In the genomic region with DNA sequence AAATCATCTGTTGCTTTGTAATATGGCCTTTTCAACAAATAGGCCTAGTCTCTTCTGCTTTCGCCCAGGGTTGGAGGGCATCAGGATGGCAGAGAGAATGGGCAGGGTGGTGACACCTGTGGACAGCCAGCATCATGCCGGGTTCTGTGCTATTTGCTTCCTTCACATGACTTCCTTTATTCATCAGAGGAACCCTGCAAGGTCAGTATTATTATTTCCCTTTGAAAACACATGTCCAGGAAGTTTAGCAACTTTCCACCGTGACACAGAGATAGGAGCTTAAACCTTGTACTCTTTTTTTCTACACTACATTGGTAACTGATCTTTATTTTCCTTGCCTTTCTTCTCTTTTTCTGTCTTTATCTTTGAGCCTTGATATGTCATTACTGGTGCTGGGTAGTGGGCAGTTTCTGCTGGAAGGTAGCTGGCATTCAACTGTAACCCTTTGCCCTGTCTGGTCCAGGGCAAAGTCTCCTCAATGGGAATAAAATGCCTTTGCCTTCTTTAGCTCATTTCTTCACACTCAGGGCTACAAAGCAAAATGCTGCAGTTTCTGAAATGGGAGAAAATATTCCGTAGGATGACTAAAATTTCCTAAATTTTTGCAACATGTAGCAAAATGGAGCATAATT, we compare ENCODE assay signal across 1 cellular context.
TF ChIP-seq lines count a peak whose summit lies in the region.

No MANE protein-coding gene starts in this region.

TF ChIP-seq in HepG2, 621 proteins besides CTCF, POLR2A, EP300 and RAD21 (continued from another document and continues in another):
- TF ChIP-seq, protein P1, sequence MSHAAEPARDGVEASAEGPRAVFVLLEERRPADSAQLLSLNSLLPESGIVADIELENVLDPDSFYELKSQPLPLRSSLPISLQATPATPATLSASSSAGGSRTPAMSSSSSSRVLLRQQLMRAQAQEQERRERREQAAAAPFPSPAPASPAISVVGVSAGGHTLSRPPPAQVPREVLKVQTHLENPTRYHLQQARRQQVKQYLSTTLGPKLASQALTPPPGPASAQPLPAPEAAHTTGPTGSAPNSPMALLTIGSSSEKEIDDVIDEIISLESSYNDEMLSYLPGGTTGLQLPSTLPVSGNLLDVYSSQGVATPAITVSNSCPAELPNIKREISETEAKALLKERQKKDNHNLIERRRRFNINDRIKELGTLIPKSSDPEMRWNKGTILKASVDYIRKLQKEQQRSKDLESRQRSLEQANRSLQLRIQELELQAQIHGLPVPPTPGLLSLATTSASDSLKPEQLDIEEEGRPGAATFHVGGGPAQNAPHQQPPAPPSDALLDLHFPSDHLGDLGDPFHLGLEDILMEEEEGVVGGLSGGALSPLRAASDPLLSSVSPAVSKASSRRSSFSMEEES (CRISPR knock-in tag; IDR thresholded peaks at IDR 0.05): peak; percentile 97
- no peak for TF ChIP-seq POGK (CRISPR knock-in tag; conservative IDR thresholded peaks at IDR 0.05)
- TF ChIP-seq TEAD3 (CRISPR knock-in tag; optimal IDR thresholded peaks at IDR 0.05; ENCODE audit: borderline replicate concordance): no peak
- TF ChIP-seq BHLHE40 (IDR thresholded peaks at IDR 0.05; ENCODE audit: low read length): peak; percentile 20; the same call in 1 of the 2 replicates
- no peak for TF ChIP-seq IKZF1 (IDR thresholded peaks at IDR 0.05)
- no peak for TF ChIP-seq XRCC5 (optimal IDR thresholded peaks at IDR 0.05; ENCODE audit: low read length)
- TF ChIP-seq ZBTB20 (CRISPR knock-in tag; IDR thresholded peaks at IDR 0.05; ENCODE audit: borderline replicate concordance, low read depth): no peak
- TF ChIP-seq PCBP1 (IDR thresholded peaks at IDR 0.05; ENCODE audit: borderline replicate concordance, low read depth, low read length): no peak
- peak; percentile 36; the same call in 1 of the 2 replicates for TF ChIP-seq SKIL (CRISPR knock-in tag; IDR thresholded peaks at IDR 0.05; ENCODE audit: borderline replicate concordance)
- peak; percentile 48; the same call in 1 of the 2 replicates for TF ChIP-seq MYPOP (CRISPR knock-in tag; IDR thresholded peaks at IDR 0.05)
- TF ChIP-seq MBD4 (IDR thresholded peaks at IDR 0.05; ENCODE audit: borderline replicate concordance, low read length): no peak
- TF ChIP-seq XBP1 (CRISPR knock-in tag; IDR thresholded peaks at IDR 0.05): no peak
- TF ChIP-seq NR2F2 (IDR thresholded peaks at IDR 0.05; ENCODE audit: borderline replicate concordance, low read depth): peak; percentile 65; the same call in 1 of the 2 replicates
- 0 out of 2 replicates have a peak, but pooled peaks have one; percentile 27 for TF ChIP-seq ZBTB44 (CRISPR knock-in tag; IDR thresholded peaks at IDR 0.05)
- TF ChIP-seq ZBTB4 (CRISPR knock-in tag; IDR thresholded peaks at IDR 0.05; ENCODE audit: borderline replicate concordance): no peak
- no peak for TF ChIP-seq ZNF891 (CRISPR knock-in tag; IDR thresholded peaks at IDR 0.05)
- peak; percentile 86 for TF ChIP-seq MED8 (CRISPR knock-in tag; IDR thresholded peaks at IDR 0.05; ENCODE audit: insufficient replicate concordance)
- TF ChIP-seq ZNF574 (CRISPR knock-in tag; IDR thresholded peaks at IDR 0.05): no peak
- TF ChIP-seq GABPB1 (CRISPR knock-in tag; IDR thresholded peaks at IDR 0.05): 0 out of 2 replicates have a peak, but pooled peaks have one; percentile 5
- no peak for TF ChIP-seq POLR2AphosphoS2 (IDR thresholded peaks at IDR 0.05; ENCODE audit: low read depth, low read length)
- peak; percentile 62 for TF ChIP-seq HNF1B (CRISPR knock-in tag; IDR thresholded peaks at IDR 0.05)
- no peak for TF ChIP-seq ZNF782 (CRISPR knock-in tag; IDR thresholded peaks at IDR 0.05; ENCODE audit: borderline replicate concordance)
- TF ChIP-seq, protein P2, sequence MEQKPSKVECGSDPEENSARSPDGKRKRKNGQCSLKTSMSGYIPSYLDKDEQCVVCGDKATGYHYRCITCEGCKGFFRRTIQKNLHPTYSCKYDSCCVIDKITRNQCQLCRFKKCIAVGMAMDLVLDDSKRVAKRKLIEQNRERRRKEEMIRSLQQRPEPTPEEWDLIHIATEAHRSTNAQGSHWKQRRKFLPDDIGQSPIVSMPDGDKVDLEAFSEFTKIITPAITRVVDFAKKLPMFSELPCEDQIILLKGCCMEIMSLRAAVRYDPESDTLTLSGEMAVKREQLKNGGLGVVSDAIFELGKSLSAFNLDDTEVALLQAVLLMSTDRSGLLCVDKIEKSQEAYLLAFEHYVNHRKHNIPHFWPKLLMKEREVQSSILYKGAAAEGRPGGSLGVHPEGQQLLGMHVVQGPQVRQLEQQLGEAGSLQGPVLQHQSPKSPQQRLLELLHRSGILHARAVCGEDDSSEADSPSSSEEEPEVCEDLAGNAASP (CRISPR knock-in tag; IDR thresholded peaks at IDR 0.05; ENCODE audit: borderline replicate concordance): no peak; the same call in 1 of the 2 replicates
- no peak for TF ChIP-seq DNMT3B (CRISPR knock-in tag; conservative IDR thresholded peaks at IDR 0.05)
- TF ChIP-seq, protein P3, sequence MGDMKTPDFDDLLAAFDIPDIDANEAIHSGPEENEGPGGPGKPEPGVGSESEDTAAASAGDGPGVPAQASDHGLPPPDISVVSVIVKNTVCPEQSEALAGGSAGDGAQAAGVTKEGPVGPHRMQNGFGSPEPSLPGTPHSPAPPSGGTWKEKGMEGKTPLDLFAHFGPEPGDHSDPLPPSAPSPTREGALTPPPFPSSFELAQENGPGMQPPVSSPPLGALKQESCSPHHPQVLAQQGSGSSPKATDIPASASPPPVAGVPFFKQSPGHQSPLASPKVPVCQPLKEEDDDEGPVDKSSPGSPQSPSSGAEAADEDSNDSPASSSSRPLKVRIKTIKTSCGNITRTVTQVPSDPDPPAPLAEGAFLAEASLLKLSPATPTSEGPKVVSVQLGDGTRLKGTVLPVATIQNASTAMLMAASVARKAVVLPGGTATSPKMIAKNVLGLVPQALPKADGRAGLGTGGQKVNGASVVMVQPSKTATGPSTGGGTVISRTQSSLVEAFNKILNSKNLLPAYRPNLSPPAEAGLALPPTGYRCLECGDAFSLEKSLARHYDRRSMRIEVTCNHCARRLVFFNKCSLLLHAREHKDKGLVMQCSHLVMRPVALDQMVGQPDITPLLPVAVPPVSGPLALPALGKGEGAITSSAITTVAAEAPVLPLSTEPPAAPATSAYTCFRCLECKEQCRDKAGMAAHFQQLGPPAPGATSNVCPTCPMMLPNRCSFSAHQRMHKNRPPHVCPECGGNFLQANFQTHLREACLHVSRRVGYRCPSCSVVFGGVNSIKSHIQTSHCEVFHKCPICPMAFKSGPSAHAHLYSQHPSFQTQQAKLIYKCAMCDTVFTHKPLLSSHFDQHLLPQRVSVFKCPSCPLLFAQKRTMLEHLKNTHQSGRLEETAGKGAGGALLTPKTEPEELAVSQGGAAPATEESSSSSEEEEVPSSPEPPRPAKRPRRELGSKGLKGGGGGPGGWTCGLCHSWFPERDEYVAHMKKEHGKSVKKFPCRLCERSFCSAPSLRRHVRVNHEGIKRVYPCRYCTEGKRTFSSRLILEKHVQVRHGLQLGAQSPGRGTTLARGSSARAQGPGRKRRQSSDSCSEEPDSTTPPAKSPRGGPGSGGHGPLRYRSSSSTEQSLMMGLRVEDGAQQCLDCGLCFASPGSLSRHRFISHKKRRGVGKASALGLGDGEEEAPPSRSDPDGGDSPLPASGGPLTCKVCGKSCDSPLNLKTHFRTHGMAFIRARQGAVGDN (CRISPR knock-in tag; IDR thresholded peaks at IDR 0.05): no peak
- TF ChIP-seq ZBTB42 (CRISPR knock-in tag; IDR thresholded peaks at IDR 0.05): no peak
- no peak for TF ChIP-seq SNRNP70 (IDR thresholded peaks at IDR 0.05; ENCODE audit: low read depth, low read length)
- TF ChIP-seq GLI4 (CRISPR knock-in tag; IDR thresholded peaks at IDR 0.05; ENCODE audit: borderline replicate concordance): no peak
